23 cellular contexts compared by ENCODE assay signal in genomic region chr1:198730952-198731351, GRCh38.
DNase-seq lines count a peak whose midpoint lies in the region; ATAC-seq, FAIRE-seq and TF ChIP-seq lines count a peak whose summit lies in the region.
"Had no signal": no experiment of that assay in that cellular context is flagged by ENCODE, and none has a peak within 500 bp of the region (broad histone marks: within the 10 kb centered on the region; RNA-seq: fewer than 3 reads in every experiment).

No MANE protein-coding gene starts in this region.

- no peaks in the 10 kb centered on the region for H3K27me3 ChIP-seq in IMR-90 (ENCODE audit: control insufficient read depth, insufficient read depth, low read length)
- H3K27me3 ChIP-seq in K562 (ENCODE audit: control insufficient read depth in 2 of 2, insufficient read depth in 2 of 2, low read length in 2 of 2) = no peaks in the 10 kb centered on the region
- H3K27me3 ChIP-seq in tibial nerve = no peaks in the 10 kb centered on the region
- H3K27me3 ChIP-seq: MG63 had no signal

- no peaks in the 10 kb centered on the region for H3K79me1 ChIP-seq in IMR-90 (ENCODE audit: low read depth in 1 of 2, low read length in 2 of 2)

- H3K27ac Mint-ChIP-seq in activated naive CD8-positive, alpha-beta T cell = peak overlapping the region; percentile 77
- no peak overlapping the region for H3K27ac Mint-ChIP-seq in activated naive CD8-positive, alpha-beta T cell treated with anti-CD3 and anti-CD28 coated beads, Interleukin-2, amount 50 U/mL, for 24 hours
- peak overlapping the region in 6 of 10 donors; percentile 35 to 81 (median 64) for H3K27ac Mint-ChIP-seq in naive thymus-derived CD8-positive, alpha-beta T cell

- DNase-seq in activated naive CD8-positive, alpha-beta T cell treated with anti-CD3 and anti-CD28 coated beads, Interleukin-2, amount 50 U/mL, for 24 hours = no peak
- no peak for DNase-seq in IMR-90
- no peak for DNase-seq in K562 (ENCODE audit: extremely low read depth in 1 of 4, low spot score in 3 of 4)
- no peak for DNase-seq in naive thymus-derived CD8-positive, alpha-beta T cell
- no peak for DNase-seq in stimulated activated CD4-positive, alpha-beta T cell treated with anti-CD3 and anti-CD28 coated beads, Interleukin-4, amount 100 ng/mL, for 24 hours
- no peak for DNase-seq in dermis blood vessel endothelial cell
- DNase-seq in tibial nerve (ENCODE audit: low spot score in 2 of 2) = no peak
- DNase-seq: DMS 273 treated with DMSO at 0.1 percent for 48 hours, DND-41, GDM1, H7, Kasumi-1, MG63, NCI-H1048, NCI-H1436, NCI-H1930, NCI-H226, NCI-H524 treated with DMSO at 0.1 percent for 48 hours, PC-3, RPMI8226, SHP77 treated with DMSO at 0.1 percent for 48 hours had no signal

- no peak overlapping the region for H3K23ac ChIP-seq in IMR-90 (ENCODE audit: low read depth, low read length)

- no peak overlapping the region for H3K4me2 ChIP-seq in IMR-90 (ENCODE audit: low read depth, low read length)
- H3K4me2 ChIP-seq in K562 (ENCODE audit: insufficient read depth, low read length) = no peak overlapping the region

- no peak overlapping the region for H2AK5ac ChIP-seq in IMR-90 (ENCODE audit: low read depth, low read length)

- TF ChIP-seq POLR2A in IMR-90 (IDR thresholded peaks at IDR 0.05; ENCODE audit: low read depth, low read length) (no peak), K562 (conservative IDR thresholded peaks at IDR 0.05) (no peak), tibial nerve (IDR thresholded peaks at IDR 0.05) (no peak)

- H3K9me3 Mint-ChIP-seq in activated naive CD8-positive, alpha-beta T cell (ENCODE audit: low read depth) = no peaks in the 10 kb centered on the region
- H3K9me3 Mint-ChIP-seq in activated naive CD8-positive, alpha-beta T cell treated with anti-CD3 and anti-CD28 coated beads, Interleukin-2, amount 50 U/mL, for 24 hours = peaks cover 4% of the 10 kb centered on the region
- H3K9me3 Mint-ChIP-seq in naive thymus-derived CD8-positive, alpha-beta T cell = peaks cover 0 to 2% (median 0%) of the 10 kb centered on the region in 9 donors

- no peaks in the 10 kb centered on the region for H3K9me3 ChIP-seq in IMR-90 (ENCODE audit: control insufficient read depth, insufficient read depth, low read length)
- H3K9me3 ChIP-seq in K562 (replicated peaks; ENCODE audit: control insufficient read depth, insufficient read depth, low read depth, low read length) = no peaks in the 10 kb centered on the region
- H3K9me3 ChIP-seq in tibial nerve = no peaks in the 10 kb centered on the region
- H3K9me3 ChIP-seq: MG63 had no signal

- H3K4me1 Mint-ChIP-seq in activated naive CD8-positive, alpha-beta T cell (ENCODE audit: low read depth) = peaks cover 65% of the 10 kb centered on the region
- H3K4me1 Mint-ChIP-seq in activated naive CD8-positive, alpha-beta T cell treated with anti-CD3 and anti-CD28 coated beads, Interleukin-2, amount 50 U/mL, for 24 hours = peaks cover 56% of the 10 kb centered on the region
- peaks cover 18 to 65% (median 61%) of the 10 kb centered on the region in 4 donors for H3K4me1 Mint-ChIP-seq in naive thymus-derived CD8-positive, alpha-beta T cell

- H2AK9ac ChIP-seq in IMR-90 (replicated peaks; ENCODE audit: low read depth, low read length, poor library complexity) = no peak overlapping the region

- no peak overlapping the region for H3K27ac ChIP-seq in IMR-90 (ENCODE audit: insufficient read depth, low read length)
- no peak overlapping the region for H3K27ac ChIP-seq in K562 (ENCODE audit: extremely low read depth, low read depth, low read length)
- H3K27ac ChIP-seq in tibial nerve = no peak overlapping the region
- H3K27ac ChIP-seq: C4-2B had no signal

- H3K9ac ChIP-seq in IMR-90 (ENCODE audit: low read depth, low read length) (no peak overlapping the region), K562 (ENCODE audit: insufficient read depth in 1 of 2, low read depth in 2 of 2, low read length in 2 of 2) (no peak overlapping the region)

- no peak overlapping the region for H3K56ac ChIP-seq in IMR-90 (ENCODE audit: extremely low read depth, insufficient read depth, low read length)

- CTCF ChIA-PET in IMR-90 (lab: Yijun Ruan, JAX) = no interaction called here
- CTCF ChIA-PET in K562 (lab: Yijun Ruan, JAX; ENCODE audit: low intra/inter-chr PET ratio) = interaction anchor here (0.5 kb wide), 1 partner anchor 9 kb away, joined by 3 read pairs; no protein-coding TSS in a partner anchor

- H3K14ac ChIP-seq in IMR-90 (replicated peaks; ENCODE audit: low read depth, low read length) = no peak overlapping the region

- ATAC-seq in activated naive CD8-positive, alpha-beta T cell treated with anti-CD3 and anti-CD28 coated beads, Interleukin-2, amount 50 U/mL, for 24 hours = no peak
- ATAC-seq in IMR-90 (ENCODE audit: low read depth) (no peak), K562 (no peak)
- no peak for ATAC-seq in naive thymus-derived CD8-positive, alpha-beta T cell
- ATAC-seq: PC-3 had no signal

- H2BK15ac ChIP-seq in IMR-90 (ENCODE audit: low read depth, low read length) = no peak overlapping the region

- no peaks in the 10 kb centered on the region for H3K79me2 ChIP-seq in K562 (ENCODE audit: control insufficient read depth, insufficient read depth, low read length)

- no peak overlapping the region for H4K5ac ChIP-seq in IMR-90 (ENCODE audit: low read depth, low read length)

- no CpG with 5 or more reads among the region's 2 CpGs for WGBS in IMR-90 (ENCODE audit: extremely low coverage in 2 of 2, insufficient read length in 1 of 2), 2 experiments
- 35% methylated on average over 2 of the region's 2 CpGs for WGBS in K562 (ENCODE audit: insufficient coverage, low coverage, missing lambda C conversion rate)
- WGBS in tibial nerve, 2 donors = 81 to 93% methylated on average over 2 of the region's 2 CpGs

- H3K4me1 ChIP-seq in IMR-90 (ENCODE audit: control insufficient read depth, insufficient read depth, low read length) (no peaks in the 10 kb centered on the region), K562 (replicated peaks in 1 of 2; ENCODE audit: control insufficient read depth in 2 of 2, insufficient read depth in 2 of 2, low read length in 2 of 2) (no peaks in the 10 kb centered on the region), tibial nerve (no peaks in the 10 kb centered on the region)

- TF ChIP-seq CTCF in IMR-90 (conservative IDR thresholded peaks at IDR 0.05; ENCODE audit: low read depth, low read length) (no peak), K562 (IDR thresholded peaks at IDR 0.05 in 2 of 3, conservative IDR thresholded peaks at IDR 0.05 in 1 of 3; ENCODE audit: insufficient read depth in 2 of 3, low read depth in 1 of 3, low read length in 3 of 3) (no peak), tibial nerve (IDR thresholded peaks at IDR 0.05) (no peak)

- no peak for TF ChIP-seq RAD21 in IMR-90 (IDR thresholded peaks at IDR 0.05; ENCODE audit: low read length)
- no peak for TF ChIP-seq RAD21 in K562 (CRISPR knock-in tag; conservative IDR thresholded peaks at IDR 0.05 in 1 of 2, IDR thresholded peaks at IDR 0.05 in 1 of 2)

- no peak overlapping the region for H2BK120ac ChIP-seq in IMR-90 (ENCODE audit: low read depth, low read length)

- H2BK20ac ChIP-seq in IMR-90 (ENCODE audit: low read depth, low read length) = no peak overlapping the region

- H4K8ac ChIP-seq in IMR-90 (ENCODE audit: low read depth in 2 of 2, low read length in 2 of 2) = no peak overlapping the region

- intact Hi-C loops in IMR-90 (cut with micrococcal nuclease) (no loop called here), K562 (cut with micrococcal nuclease) (no loop called here)

- no peak overlapping the region for H2BK5ac ChIP-seq in IMR-90 (ENCODE audit: low read depth, low read length, poor library complexity, severe bottlenecking)

- no peak overlapping the region for H4K91ac ChIP-seq in IMR-90 (ENCODE audit: insufficient read depth, low read depth, low read length)

- dilution Hi-C loops in IMR-90 (cut with HindIII; ENCODE audit: low sequenced_read_pairs, unreplicated experiment) = no loop called here

- no peak overlapping the region for H3K4ac ChIP-seq in IMR-90 (ENCODE audit: low read depth, low read length)

- H3K27me3 Mint-ChIP-seq in activated naive CD8-positive, alpha-beta T cell = no peaks in the 10 kb centered on the region
- no peaks in the 10 kb centered on the region for H3K27me3 Mint-ChIP-seq in activated naive CD8-positive, alpha-beta T cell treated with anti-CD3 and anti-CD28 coated beads, Interleukin-2, amount 50 U/mL, for 24 hours
- H3K27me3 Mint-ChIP-seq in naive thymus-derived CD8-positive, alpha-beta T cell = no peaks in the 10 kb centered on the region

- in situ Hi-C loops in IMR-90 (cut with MboI; ENCODE audit: low sequenced_read_pairs) (no loop called here), K562 (cut with MboI) (no loop called here)

- H3K4me3 Mint-ChIP-seq in activated naive CD8-positive, alpha-beta T cell = no peak overlapping the region
- H3K4me3 Mint-ChIP-seq in activated naive CD8-positive, alpha-beta T cell treated with anti-CD3 and anti-CD28 coated beads, Interleukin-2, amount 50 U/mL, for 24 hours = no peak overlapping the region
- H3K4me3 Mint-ChIP-seq in naive thymus-derived CD8-positive, alpha-beta T cell = no peak overlapping the region

- H3K18ac ChIP-seq in IMR-90 (ENCODE audit: low read depth, low read length) = no peak overlapping the region

- H3K4me3 ChIP-seq in IMR-90 (ENCODE audit: insufficient read depth, low read depth, low read length) (no peak overlapping the region), K562 (no peak overlapping the region), tibial nerve (no peak overlapping the region)
- H3K4me3 ChIP-seq: MG63 had no signal

- H3K36me3 Mint-ChIP-seq in activated naive CD8-positive, alpha-beta T cell = peaks cover 25% of the 10 kb centered on the region
- H3K36me3 Mint-ChIP-seq in activated naive CD8-positive, alpha-beta T cell treated with anti-CD3 and anti-CD28 coated beads, Interleukin-2, amount 50 U/mL, for 24 hours (ENCODE audit: low read depth) = peaks cover 71% of the 10 kb centered on the region
- peaks cover 41 to 88% (median 54%) of the 10 kb centered on the region in 3 donors for H3K36me3 Mint-ChIP-seq in naive thymus-derived CD8-positive, alpha-beta T cell

- H4K20me1 ChIP-seq in IMR-90 (ENCODE audit: insufficient read depth, low read length) = no peaks in the 10 kb centered on the region
- no peaks in the 10 kb centered on the region for H4K20me1 ChIP-seq in K562 (replicated peaks; ENCODE audit: control insufficient read depth, insufficient read depth, low read length)

- no peak for FAIRE-seq in K562 (lab: Jason Lieb, UNC)

- POLR2A ChIA-PET in IMR-90 (lab: Charles Lee; ENCODE audit: unreplicated experiment) = no interaction called here
- POLR2A ChIA-PET in K562 (lab: Yijun Ruan, JAX) = no interaction called here
- POLR2A ChIA-PET in naive thymus-derived CD8-positive, alpha-beta T cell (lab: Charles Lee) = interaction anchor here (1.6 kb wide), 1 partner anchor 16 kb away, joined by 4 read pairs; no protein-coding TSS in a partner anchor

- H2AFZ ChIP-seq in IMR-90 (replicated peaks; ENCODE audit: low read length, poor library complexity) = no peak overlapping the region
- no peak overlapping the region for H2AFZ ChIP-seq in K562 (ENCODE audit: low read depth, low read length)

- H3K36me3 ChIP-seq in IMR-90 (ENCODE audit: control insufficient read depth, insufficient read depth, low read length) (no peaks in the 10 kb centered on the region), K562 (ENCODE audit: control insufficient read depth, insufficient read depth, low read length) (peaks cover 27% of the 10 kb centered on the region; the same call in 2 of the 3 replicates), tibial nerve (no peaks in the 10 kb centered on the region)
- H3K36me3 ChIP-seq: MG63 had no signal

- H3K9me1 ChIP-seq in IMR-90 (ENCODE audit: insufficient read depth, low read length) = no peaks in the 10 kb centered on the region
- H3K9me1 ChIP-seq in K562 (ENCODE audit: control insufficient read depth, insufficient read depth, low read length) = no peaks in the 10 kb centered on the region

- no peak for TF ChIP-seq EP300 in K562 (IDR thresholded peaks at IDR 0.05; ENCODE audit: low read length)
- no peak for TF ChIP-seq EP300 in tibial nerve (IDR thresholded peaks at IDR 0.05)

- BruUV-seq in IMR-90 (replicated peaks; lab: Mats Ljungman, UMichigan) (no TSS peak), K562 (replicated peaks; lab: Mats Ljungman, UMichigan) (no TSS peak)
